9 cellular contexts compared by ENCODE assay signal in the genomic region with DNA sequence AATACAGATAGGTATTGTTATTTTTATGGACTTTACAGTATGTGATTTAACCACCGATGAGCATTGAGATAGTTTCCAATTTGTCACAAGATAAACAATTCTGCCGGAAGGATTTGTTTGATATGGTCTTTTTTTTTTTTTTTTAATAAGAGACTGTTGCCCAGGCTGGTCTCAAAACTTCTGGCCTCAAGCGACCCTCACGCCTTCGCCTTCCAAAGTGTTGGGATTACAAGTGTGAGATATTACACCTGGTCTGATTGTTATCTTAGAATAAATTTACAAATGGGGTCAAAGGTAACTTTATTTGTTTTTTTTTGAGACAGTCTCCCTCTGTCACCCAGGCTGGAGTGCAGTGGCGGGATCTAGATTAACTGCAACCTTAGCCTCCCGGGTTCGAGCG. TPM values are rescaled to one million over a fixed set of nuclear protein-coding genes. Genes with fewer than 3 reads are reported as not detected.
A peak's percentile ranks its signal among the peaks of the same experiment; 100 is the strongest.
DNase-seq lines count a peak whose midpoint lies in the region; ATAC-seq and TF ChIP-seq lines count a peak whose summit lies in the region.
"Had no signal": no experiment of that assay in that cellular context is flagged by ENCODE, and none has a peak within 500 bp of the region (broad histone marks: within the 10 kb centered on the region; RNA-seq: fewer than 3 reads in every experiment).

No MANE protein-coding gene starts in this region.

- H3K4me1 ChIP-seq in sigmoid colon: peaks cover 0 to 37% (median 32%) of the 10 kb centered on the region in 4 donors

- ATAC-seq in T-cell (replicated peaks in 1 of 4) (no peak), GM21447 (IDR thresholded peaks at IDR 0.05; ENCODE audit: unreplicated experiment) (no peak), HG02798 (IDR thresholded peaks at IDR 0.05; ENCODE audit: poor library complexity, unreplicated experiment) (no peak)

- H3K27me3 ChIP-seq in sigmoid colon: no peaks in the 10 kb centered on the region

- peak overlapping the region in 3 of 4 donors; percentile 95 for H3K27ac ChIP-seq in sigmoid colon

- no peaks in the 10 kb centered on the region for H3K36me3 ChIP-seq in sigmoid colon

- CTCF ChIA-PET in T-cell (lab: Charles Lee): no interaction called here

- no peak for TF ChIP-seq EP300 in sigmoid colon (IDR thresholded peaks at IDR 0.05)

- H3K27ac Mint-ChIP-seq in T-cell: peak overlapping the region; percentile 71 to 79

- peak overlapping the region; percentile 91; the same call in 1 of the 2 replicates for H3K4me3 ChIP-seq in GM12864 (ENCODE audit: low read depth, low read length)
- H3K4me3 ChIP-seq in foreskin fibroblast (ENCODE audit: low read depth in 1 of 2, low read length in 2 of 2): peak overlapping the region; percentile 68 to 72
- H3K4me3 ChIP-seq in sigmoid colon: peak overlapping the region; percentile 67 to 99 (median 93)

- no peak for TF ChIP-seq POLR2A in sigmoid colon (IDR thresholded peaks at IDR 0.05)

- DNase-seq in GM12864 (ENCODE audit: low read depth): no peak
- no peak for DNase-seq in T-cell
- no peak for DNase-seq in foreskin fibroblast
- DNase-seq in sigmoid colon: no peak
- no peak for DNase-seq in NCI-H446 treated with DMSO at 0.1 percent for 48 hours (lab: John Stamatoyannopoulos, UW)
- no peak for DNase-seq in activated CD4-positive, alpha-beta T cell treated with anti-CD3 and anti-CD28 coated beads, Interleukin-2, amount 50 U/mL, for 1 hour
- DNase-seq: NCI-H2171 treated with DMSO at 0.1 percent for 48 hours had no signal

- no peaks in the 10 kb centered on the region for H3K9me3 ChIP-seq in sigmoid colon

- TF ChIP-seq CTCF in GM12864 (IDR thresholded peaks at IDR 0.05; ENCODE audit: low read depth, low read length, missing control alignments): no peak
- no peak for TF ChIP-seq CTCF in foreskin fibroblast (IDR thresholded peaks at IDR 0.05; ENCODE audit: low read depth, low read length)
- no peak for TF ChIP-seq CTCF in sigmoid colon (IDR thresholded peaks at IDR 0.05)

- peaks cover 44 to 53% (median 50%) of the 10 kb centered on the region in 3 donors for H3K4me1 Mint-ChIP-seq in T-cell

- peak overlapping the region; percentile 74 to 84 (median 78) for H3K4me3 Mint-ChIP-seq in T-cell

- 19 to 46% methylated on average over 9 of the region's 9 CpGs for WGBS in sigmoid colon, 2 donors

- H3K27me3 Mint-ChIP-seq in T-cell: no peaks in the 10 kb centered on the region

- POLR2A ChIA-PET in T-cell (lab: Charles Lee): interaction anchor here in 1 of 2 donors (0.6 kb wide), 1 partner anchor 16 kb away, joined by 3 read pairs; no protein-coding TSS in a partner anchor

- peaks cover 5% of the 10 kb centered on the region for H3K36me3 Mint-ChIP-seq in T-cell

- no peaks in the 10 kb centered on the region for H3K9me3 Mint-ChIP-seq in T-cell

- intact Hi-C loops in sigmoid colon (cut with DNase I): no loop called here

RNA-seq across cellular contexts. Expression of a gene that starts 1.2 kb away (rescaled TPM):
- 10 to 100 TPM; 31.8 to 51.6 (median 34.8) TPM for total RNA-seq in T-cell
- total RNA-seq in sigmoid colon: 10 to 100 TPM; 11.1 to 20.2 (median 14.5) TPM
- 10 to 100 TPM in 1 of 3 donors, 1 to 10 TPM in 2; 3.5 to 10.7 (median 4.2) TPM for polyA plus RNA-seq in sigmoid colon
